21 cellular contexts compared by ENCODE assay signal in the genomic region with DNA sequence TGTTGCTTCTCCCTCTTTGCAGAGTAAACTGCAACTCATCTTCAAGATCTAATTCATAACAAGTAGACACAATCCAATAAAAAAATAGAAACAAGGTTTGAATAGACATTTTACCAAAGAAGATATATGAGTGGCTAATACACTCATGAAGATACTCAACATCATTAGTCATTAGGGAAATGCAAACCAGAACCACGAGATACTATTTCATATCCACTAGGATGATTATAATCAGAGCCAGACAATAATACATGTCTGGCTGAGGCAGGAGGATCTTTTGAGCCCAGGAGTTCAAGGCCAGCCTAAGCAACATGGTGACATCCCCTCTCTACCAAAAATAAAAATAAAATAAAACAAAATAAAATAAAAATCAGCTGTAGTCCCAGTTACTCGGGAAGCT.
A peak's percentile ranks its signal among the peaks of the same experiment; 100 is the strongest.
DNase-seq lines count a peak whose midpoint lies in the region; ATAC-seq, FAIRE-seq and TF ChIP-seq lines count a peak whose summit lies in the region.
"Had no signal": no experiment of that assay in that cellular context is flagged by ENCODE, and none has a peak within 500 bp of the region (broad histone marks: within the 10 kb centered on the region; RNA-seq: fewer than 3 reads in every experiment).

No MANE protein-coding gene starts in this region.

- no peak for ATAC-seq in A549
- ATAC-seq in IMR-90 (ENCODE audit: low read depth) = no peak
- ATAC-seq: CD8-positive, alpha-beta T cell had no signal

- TF ChIP-seq RAD21 in A549 (conservative IDR thresholded peaks at IDR 0.05 in 1 of 2, IDR thresholded peaks at IDR 0.05 in 1 of 2) = no peak
- no peak for TF ChIP-seq RAD21 in IMR-90 (IDR thresholded peaks at IDR 0.05; ENCODE audit: low read length)

- in situ Hi-C loops in IMR-90 (cut with MboI; ENCODE audit: low sequenced_read_pairs) = no loop called here

- H4K20me1 ChIP-seq in IMR-90 (ENCODE audit: insufficient read depth, low read length) = no peaks in the 10 kb centered on the region

- H3K4me2 ChIP-seq in A549 = no peak overlapping the region
- no peak overlapping the region for H3K4me2 ChIP-seq in IMR-90 (ENCODE audit: low read depth, low read length)

- intact Hi-C loops in IMR-90 (cut with micrococcal nuclease) = loop anchor here (5.0 kb wide), 1 partner anchor 37 kb away; no protein-coding TSS in a partner anchor

- no peak overlapping the region for H2BK20ac ChIP-seq in IMR-90 (ENCODE audit: low read depth, low read length)

- H3K27ac ChIP-seq in A549 (no peak overlapping the region), IMR-90 (ENCODE audit: insufficient read depth, low read length) (no peak overlapping the region), SJCRH30 (no peak overlapping the region)
- H3K27ac ChIP-seq: SK-N-MC had no signal

- H4K5ac ChIP-seq in IMR-90 (ENCODE audit: low read depth, low read length) = no peak overlapping the region

- H3K9me3 ChIP-seq in A549 = no peaks in the 10 kb centered on the region
- H3K9me3 ChIP-seq in IMR-90 (ENCODE audit: control insufficient read depth, insufficient read depth, low read length) = no peaks in the 10 kb centered on the region
- H3K9me3 ChIP-seq in SJCRH30 (replicated peaks) = no peaks in the 10 kb centered on the region

- TF ChIP-seq POLR2A in A549 (IDR thresholded peaks at IDR 0.05; ENCODE audit: low read length) (no peak), IMR-90 (IDR thresholded peaks at IDR 0.05; ENCODE audit: low read depth, low read length) (no peak)

- no peak overlapping the region for H4K8ac ChIP-seq in IMR-90 (ENCODE audit: low read depth in 2 of 2, low read length in 2 of 2)

- no peak overlapping the region for H3K56ac ChIP-seq in IMR-90 (ENCODE audit: extremely low read depth, insufficient read depth, low read length)

- no peak overlapping the region for H2BK120ac ChIP-seq in IMR-90 (ENCODE audit: low read depth, low read length)

- peaks cover 4% of the 10 kb centered on the region for H3K9me1 ChIP-seq in IMR-90 (ENCODE audit: insufficient read depth, low read length)

- no peak for TF ChIP-seq EP300 in A549 (IDR thresholded peaks at IDR 0.05)

- no peak overlapping the region for H3K4me3 ChIP-seq in A549
- H3K4me3 ChIP-seq in IMR-90 (ENCODE audit: insufficient read depth, low read depth, low read length) = no peak overlapping the region
- H3K4me3 ChIP-seq in foreskin fibroblast (ENCODE audit: low read depth in 1 of 2, low read length in 2 of 2) = no peak overlapping the region
- H3K4me3 ChIP-seq in SJCRH30 = no peak overlapping the region
- H3K4me3 ChIP-seq: SK-N-MC had no signal

- FAIRE-seq in A549 (lab: Jason Lieb, UNC) = peak; percentile 18

- H3K23ac ChIP-seq in IMR-90 (ENCODE audit: low read depth, low read length) = no peak overlapping the region

- H3K4me1 ChIP-seq in A549 (no peaks in the 10 kb centered on the region), IMR-90 (ENCODE audit: control insufficient read depth, insufficient read depth, low read length) (no peaks in the 10 kb centered on the region), SJCRH30 (no peaks in the 10 kb centered on the region)

- H3K36me3 ChIP-seq in IMR-90 (ENCODE audit: control insufficient read depth, insufficient read depth, low read length) (no peaks in the 10 kb centered on the region), SJCRH30 (no peaks in the 10 kb centered on the region)

- POLR2A ChIA-PET in A549 (lab: Yijun Ruan, JAX) = no interaction called here
- POLR2A ChIA-PET in IMR-90 (lab: Charles Lee; ENCODE audit: unreplicated experiment) = no interaction called here
- POLR2A ChIA-PET in HEK293T (lab: Yijun Ruan, JAX) = no interaction called here

- peaks cover 0 to 5% of the 10 kb centered on the region in 2 experiments; a peak in 2 of 4 replicates for H3K79me1 ChIP-seq in IMR-90 (ENCODE audit: low read depth in 1 of 2, low read length in 2 of 2)

- no peak overlapping the region for H3K9ac ChIP-seq in IMR-90 (ENCODE audit: low read depth, low read length)

- dilution Hi-C loops in IMR-90 (cut with HindIII; ENCODE audit: low sequenced_read_pairs, unreplicated experiment) = no loop called here

- no peak overlapping the region for H3K4ac ChIP-seq in IMR-90 (ENCODE audit: low read depth, low read length)

- H2BK15ac ChIP-seq in IMR-90 (ENCODE audit: low read depth, low read length) = no peak overlapping the region

- TF ChIP-seq CTCF in A549 (IDR thresholded peaks at IDR 0.05) (no peak), IMR-90 (conservative IDR thresholded peaks at IDR 0.05; ENCODE audit: low read depth, low read length) (no peak), foreskin fibroblast (IDR thresholded peaks at IDR 0.05; ENCODE audit: low read depth, low read length) (no peak), GM20000 (IDR thresholded peaks at IDR 0.05; ENCODE audit: extremely low read depth, missing control alignments) (no peak)

- CTCF ChIA-PET in A549 (lab: Yijun Ruan, JAX) (no interaction called here), IMR-90 (lab: Yijun Ruan, JAX) (no interaction called here), HEK293T (lab: Yijun Ruan, JAX) (no interaction called here)

- H4K91ac ChIP-seq in IMR-90 (ENCODE audit: insufficient read depth, low read depth, low read length) = no peak overlapping the region

- no peak overlapping the region for H3K14ac ChIP-seq in IMR-90 (replicated peaks; ENCODE audit: low read depth, low read length)

- WGBS in A549 (ENCODE audit: missing lambda C conversion rate) = 89% methylated on average over 2 of the region's 2 CpGs
- no CpG with 5 or more reads among the region's 2 CpGs for WGBS in IMR-90 (ENCODE audit: extremely low coverage in 2 of 2, insufficient read length in 1 of 2), 2 experiments

- H2BK5ac ChIP-seq in IMR-90 (ENCODE audit: low read depth, low read length, poor library complexity, severe bottlenecking) = no peak overlapping the region

- BruUV-seq in IMR-90 (replicated peaks; lab: Mats Ljungman, UMichigan) = no TSS peak

- H2AK9ac ChIP-seq in IMR-90 (replicated peaks; ENCODE audit: low read depth, low read length, poor library complexity) = no peak overlapping the region

- H3K27me3 ChIP-seq in IMR-90 (ENCODE audit: control insufficient read depth, insufficient read depth, low read length) = no peaks in the 10 kb centered on the region
- H3K27me3 ChIP-seq in SJCRH30 = no peaks in the 10 kb centered on the region

- H2AFZ ChIP-seq in IMR-90 (replicated peaks; ENCODE audit: low read length, poor library complexity) = no peak overlapping the region

- no peak for DNase-seq in A549 (ENCODE audit: low read depth in 1 of 2, low spot score in 1 of 2)
- peak; percentile 4 for DNase-seq in IMR-90
- DNase-seq in amniotic epithelial cell (ENCODE audit: low read depth) = peak; percentile 22
- peak; percentile 4 to 25 for DNase-seq in foreskin fibroblast
- DNase-seq in SJCRH30 = no peak
- no peak for DNase-seq in HEK293T (ENCODE audit: extremely low spot score)
- no peak for DNase-seq in GM20000 (ENCODE audit: low spot score)
- DNase-seq in UCSD-AML1 (lab: John Stamatoyannopoulos, UW; ENCODE audit: unreplicated experiment) = no peak
- DNase-seq: 8988T; AML-193; C1 segment of cervical spinal cord; CD8-positive, alpha-beta T cell; GF-D8; HCEC 1CT; KG1; NCI-H1694 treated with DMSO at 0.1 percent for 48 hours; NCI-H2081 treated with DMSO at 0.1 percent for 48 hours; NCI-H446; NCI-H526 treated with DMSO at 0.1 percent for 48 hours; Right ventricle myocardium superior had no signal

- no peak overlapping the region for H3K18ac ChIP-seq in IMR-90 (ENCODE audit: low read depth, low read length)

- H2AK5ac ChIP-seq in IMR-90 (ENCODE audit: low read depth, low read length) = no peak overlapping the region

TF ChIP-seq in A549, 52 proteins besides CTCF, POLR2A, EP300 and RAD21 (continues in another document):
- TF ChIP-seq RFX5 (IDR thresholded peaks at IDR 0.05) = no peak
- no peak for TF ChIP-seq ESRRA (IDR thresholded peaks at IDR 0.05; ENCODE audit: borderline replicate concordance, low read length)
- TF ChIP-seq, protein P1, sequence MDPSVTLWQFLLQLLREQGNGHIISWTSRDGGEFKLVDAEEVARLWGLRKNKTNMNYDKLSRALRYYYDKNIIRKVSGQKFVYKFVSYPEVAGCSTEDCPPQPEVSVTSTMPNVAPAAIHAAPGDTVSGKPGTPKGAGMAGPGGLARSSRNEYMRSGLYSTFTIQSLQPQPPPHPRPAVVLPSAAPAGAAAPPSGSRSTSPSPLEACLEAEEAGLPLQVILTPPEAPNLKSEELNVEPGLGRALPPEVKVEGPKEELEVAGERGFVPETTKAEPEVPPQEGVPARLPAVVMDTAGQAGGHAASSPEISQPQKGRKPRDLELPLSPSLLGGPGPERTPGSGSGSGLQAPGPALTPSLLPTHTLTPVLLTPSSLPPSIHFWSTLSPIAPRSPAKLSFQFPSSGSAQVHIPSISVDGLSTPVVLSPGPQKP (IDR thresholded peaks at IDR 0.05; ENCODE audit: low read depth, low read length) = no peak
- no peak for TF ChIP-seq KDM5A (IDR thresholded peaks at IDR 0.05)
- no peak for TF ChIP-seq HOXA7 (CRISPR knock-in tag; IDR thresholded peaks at IDR 0.05)

TF ChIP-seq in IMR-90, 13 proteins besides CTCF, POLR2A, EP300 and RAD21 (continues in another document):
- TF ChIP-seq RCOR1 (IDR thresholded peaks at IDR 0.05; ENCODE audit: insufficient replicate concordance, low read length) = no peak
- TF ChIP-seq NFE2L2 (IDR thresholded peaks at IDR 0.05; ENCODE audit: low read depth, low read length) = no peak
- no peak for TF ChIP-seq CHD1 (IDR thresholded peaks at IDR 0.05; ENCODE audit: low read depth, low read length)
- no peak for TF ChIP-seq CEBPB (IDR thresholded peaks at IDR 0.05; ENCODE audit: low read depth, low read length)
- no peak for TF ChIP-seq MAZ (IDR thresholded peaks at IDR 0.05; ENCODE audit: borderline replicate concordance, low read depth, low read length)

TF ChIP-seq in HEK293T, 16 proteins besides CTCF, POLR2A, EP300 and RAD21 (continues in another document):
- no peak for TF ChIP-seq FOXM1 (IDR thresholded peaks at IDR 0.05; ENCODE audit: borderline replicate concordance)
- TF ChIP-seq SP1 (IDR thresholded peaks at IDR 0.05) = no peak
- TF ChIP-seq TARDBP (IDR thresholded peaks at IDR 0.05) = no peak
- TF ChIP-seq HDGF (IDR thresholded peaks at IDR 0.05; ENCODE audit: borderline replicate concordance) = no peak
- no peak for TF ChIP-seq NFRKB (IDR thresholded peaks at IDR 0.05)
- no peak for TF ChIP-seq SUZ12 (IDR thresholded peaks at IDR 0.05)
- no peak for TF ChIP-seq CTBP1 (IDR thresholded peaks at IDR 0.05; ENCODE audit: borderline replicate concordance)
- TF ChIP-seq, protein P2, sequence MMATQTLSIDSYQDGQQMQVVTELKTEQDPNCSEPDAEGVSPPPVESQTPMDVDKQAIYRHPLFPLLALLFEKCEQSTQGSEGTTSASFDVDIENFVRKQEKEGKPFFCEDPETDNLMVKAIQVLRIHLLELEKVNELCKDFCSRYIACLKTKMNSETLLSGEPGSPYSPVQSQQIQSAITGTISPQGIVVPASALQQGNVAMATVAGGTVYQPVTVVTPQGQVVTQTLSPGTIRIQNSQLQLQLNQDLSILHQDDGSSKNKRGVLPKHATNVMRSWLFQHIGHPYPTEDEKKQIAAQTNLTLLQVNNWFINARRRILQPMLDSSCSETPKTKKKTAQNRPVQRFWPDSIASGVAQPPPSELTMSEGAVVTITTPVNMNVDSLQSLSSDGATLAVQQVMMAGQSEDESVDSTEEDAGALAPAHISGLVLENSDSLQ (IDR thresholded peaks at IDR 0.05) = no peak
- no peak for TF ChIP-seq LEF1 (IDR thresholded peaks at IDR 0.05; ENCODE audit: borderline replicate concordance)
- TF ChIP-seq ARNT (IDR thresholded peaks at IDR 0.05) = no peak
- no peak for TF ChIP-seq ELF4 (IDR thresholded peaks at IDR 0.05)

Comparison
In these comparisons a context has a peak if more than half of its experiments do, and no peak if none do; other contexts are left out.
1. DNase-seq: peak in IMR-90 (single experiment), amniotic epithelial cell (single experiment) and foreskin fibroblast (2 of 2); none in A549 (0 of 2), SJCRH30 (0 of 2), HEK293T (single experiment), GM20000 (single experiment) and UCSD-AML1 (single experiment).